30 cellular contexts compared by ENCODE assay signal in genomic region chr9:107443786-107444185, GRCh38. TPM values are rescaled to one million over a fixed set of nuclear protein-coding genes. Genes with fewer than 3 reads are reported as not detected.
"Had no signal": no experiment of that assay in that cellular context is flagged by ENCODE, and none has a peak within 500 bp of the region (broad histone marks: within the 10 kb centered on the region; RNA-seq: fewer than 3 reads in every experiment).

No MANE protein-coding gene starts in this region.

- FAIRE-seq: pancreas, urothelium cell line had no signal

- ATAC-seq: naive thymus-derived CD8-positive, alpha-beta T cell; pancreas; psoas muscle; sciatic nerve; stimulated activated memory B cell treated with anti-CD40 and anti-IgM and Interleukin-4, amounts not matched to agents 10 μg/mL and 1 μg/mL and 100 μg/mL, for 72 hours; stimulated activated naive CD8-positive, alpha-beta T cell treated with anti-CD3 and anti-CD28 coated beads, Interleukin-15, Interleukin-2, amounts not matched to agents 100 U/mL and 50 U/mL, for 24 hours had no signal

- H3K4me1 Mint-ChIP-seq: naive B cell; naive thymus-derived CD8-positive, alpha-beta T cell; stimulated activated memory B cell treated with anti-CD40 and anti-IgM and Interleukin-4, amounts not matched to agents 10 μg/mL and 1 μg/mL and 100 μg/mL, for 72 hours; stimulated activated naive CD8-positive, alpha-beta T cell treated with anti-CD3 and anti-CD28 coated beads, Interleukin-15, amount 100 ng/mL, for 72 hours had no signal

- H3K4me1 ChIP-seq: pancreas, psoas muscle, spleen, testis, tibial artery, transverse colon, upper lobe of left lung, vagina had no signal

- H3K9me3 Mint-ChIP-seq: naive B cell; naive thymus-derived CD8-positive, alpha-beta T cell; natural killer cell treated with Interleukin-12 subunit alpha and Interleukin-12 subunit beta and Interleukin-15 and Interleukin-18, amount 100 ng/mL, for 72 hours; neural progenitor cell; stimulated activated memory B cell treated with anti-CD40 and anti-IgM and Interleukin-4, amounts not matched to agents 10 μg/mL and 1 μg/mL and 100 μg/mL, for 72 hours; stimulated activated naive CD8-positive, alpha-beta T cell treated with anti-CD3 and anti-CD28 coated beads, Interleukin-15, amount 100 ng/mL, for 72 hours had no signal

- H3K27me3 Mint-ChIP-seq: stimulated activated memory B cell treated with anti-CD40 and anti-IgM and Interleukin-4, amounts not matched to agents 10 μg/mL and 1 μg/mL and 100 μg/mL, for 72 hours had no signal

- H3K4me3 Mint-ChIP-seq: naive B cell; naive thymus-derived CD8-positive, alpha-beta T cell; natural killer cell treated with Interleukin-12 subunit alpha and Interleukin-12 subunit beta and Interleukin-15 and Interleukin-18, amount 100 ng/mL, for 72 hours; neural progenitor cell; stimulated activated memory B cell treated with anti-CD40 and anti-IgM and Interleukin-4, amounts not matched to agents 10 μg/mL and 1 μg/mL and 100 μg/mL, for 72 hours; stimulated activated naive CD8-positive, alpha-beta T cell treated with anti-CD3 and anti-CD28 coated beads, Interleukin-15, amount 100 ng/mL, for 72 hours had no signal

- H3K36me3 ChIP-seq: neural progenitor cell, neutrophil, pancreas, spleen, suprapubic skin, tibial artery, transverse colon, upper lobe of left lung, vagina had no signal

- H3K27ac ChIP-seq: neural progenitor cell, neutrophil, pancreas, psoas muscle, spleen, testis, tibial artery, transverse colon, upper lobe of left lung, vagina had no signal

- DNase-seq: naive B cell; naive thymus-derived CD8-positive, alpha-beta T cell; nucleus accumbens; pancreas; psoas muscle; right cardiac atrium; spleen; stimulated activated CD4-positive, alpha-beta T cell treated with anti-CD3 and anti-CD28 coated beads, Interleukin-12 subunit alpha, Interleukin-12 subunit beta, amount 100 ng/mL, for 4 hours; stimulated activated CD4-positive, alpha-beta T cell treated with anti-CD3 and anti-CD28 coated beads, Interleukin-1b, Interleukin-23, amount 100 ng/mL, for 48 hours; stimulated activated CD4-positive, alpha-beta T cell treated with anti-CD3 and anti-CD28 coated beads, Interleukin-4, amount 100 ng/mL, for 1 hour; stimulated activated CD4-positive, alpha-beta T cell treated with anti-CD3 and anti-CD28 coated beads, Interleukin-4, amount 100 ng/mL, for 4 hours; stimulated activated CD8-positive, alpha-beta memory T cell treated with anti-CD3 and anti-CD28 coated beads, Interleukin-4, amount 100 ng/mL, for 48 hours; stimulated activated naive CD4-positive, alpha-beta T cell; stimulated activated naive CD8-positive, alpha-beta T cell treated with anti-CD3 and anti-CD28 coated beads, Interleukin-15, amount 100 ng/mL, for 72 hours; stimulated activated naive CD8-positive, alpha-beta T cell treated with anti-CD3 and anti-CD28 coated beads, Interleukin-15, Interleukin-2, amounts not matched to agents 100 U/mL and 50 U/mL, for 24 hours; substantia nigra; testis; transverse colon; upper lobe of left lung had no signal

- H3K4me3 ChIP-seq: neural progenitor cell, pancreas, psoas muscle, skin epidermis, smooth muscle cell, spleen, suprapubic skin, testis, tibial artery, transverse colon, upper lobe of left lung, vagina had no signal

- H3K4me2 ChIP-seq: neural progenitor cell, smooth muscle cell had no signal

- H3K27me3 ChIP-seq: neural progenitor cell, pancreas, spleen, suprapubic skin, testis, tibial artery, transverse colon, upper lobe of left lung, vagina had no signal

- H3K9ac ChIP-seq: neural progenitor cell had no signal

- H3K36me3 Mint-ChIP-seq: naive B cell; naive thymus-derived CD8-positive, alpha-beta T cell; natural killer cell treated with Interleukin-12 subunit alpha and Interleukin-12 subunit beta and Interleukin-15 and Interleukin-18, amount 100 ng/mL, for 72 hours; neural progenitor cell; stimulated activated memory B cell treated with anti-CD40 and anti-IgM and Interleukin-4, amounts not matched to agents 10 μg/mL and 1 μg/mL and 100 μg/mL, for 72 hours had no signal

- H3K9me3 ChIP-seq: neutrophil, pancreas, psoas muscle, spleen, suprapubic skin, testis, tibial artery, transverse colon, upper lobe of left lung, vagina had no signal

- H3K27ac Mint-ChIP-seq: naive B cell; naive thymus-derived CD8-positive, alpha-beta T cell; natural killer cell treated with Interleukin-12 subunit alpha and Interleukin-12 subunit beta and Interleukin-15 and Interleukin-18, amount 100 ng/mL, for 72 hours; neural progenitor cell; stimulated activated memory B cell treated with anti-CD40 and anti-IgM and Interleukin-4, amounts not matched to agents 10 μg/mL and 1 μg/mL and 100 μg/mL, for 72 hours had no signal

RNA-seq across cellular contexts. Expression of gene KLF4, which starts 45.8 kb away (rescaled TPM):
- polyA plus RNA-seq: naive thymus-derived CD8-positive, alpha-beta T cell had no signal
